Comparison of ENCODE assay signal across 8 cellular contexts in genomic region chr17:53032861-53033271, GRCh38.
A peak's percentile ranks its signal among the peaks of the same experiment; 100 is the strongest.
DNase-seq lines count a peak whose midpoint lies in the region; ATAC-seq, FAIRE-seq and TF ChIP-seq lines count a peak whose summit lies in the region.

No MANE protein-coding gene starts in this region.

- no peaks in the 10 kb centered on the region for H3K27me3 Mint-ChIP-seq in effector memory CD8-positive, alpha-beta T cell

- no peaks in the 10 kb centered on the region for H3K36me3 ChIP-seq in trophoblast cell (ENCODE audit: control insufficient read depth in 1 of 2, insufficient read depth in 2 of 2, low read length in 2 of 2)

- no peak for TF ChIP-seq POLR2A in H54 (IDR thresholded peaks at IDR 0.05; ENCODE audit: low read depth, low read length)

- H3K4me1 Mint-ChIP-seq in effector memory CD8-positive, alpha-beta T cell (ENCODE audit: low read depth in 2 of 2): no peaks in the 10 kb centered on the region

- no peaks in the 10 kb centered on the region for H3K27me3 ChIP-seq in trophoblast cell (ENCODE audit: insufficient read depth, low read length)

- H2BK5ac ChIP-seq in trophoblast cell (ENCODE audit: low read depth, low read length, poor library complexity): no peak overlapping the region

- no peak overlapping the region for H2BK120ac ChIP-seq in trophoblast cell (ENCODE audit: insufficient read depth, low read length, poor library complexity)

- peak overlapping the region; percentile 23 for H3K4me2 ChIP-seq in trophoblast cell (ENCODE audit: low read length)

- no peaks in the 10 kb centered on the region for H3K9me3 ChIP-seq in trophoblast cell (ENCODE audit: insufficient read depth, low read depth, low read length)

- no peaks in the 10 kb centered on the region for H3K79me2 ChIP-seq in trophoblast cell (ENCODE audit: control insufficient read depth, insufficient read depth, low read length, poor library complexity)

- no peak overlapping the region for H2AK5ac ChIP-seq in trophoblast cell (ENCODE audit: low read length)

- H4K12ac ChIP-seq in trophoblast cell (ENCODE audit: low read depth, low read length): no peak overlapping the region

- no peak overlapping the region for H3K27ac Mint-ChIP-seq in effector memory CD8-positive, alpha-beta T cell

- H3K27ac ChIP-seq in trophoblast cell (ENCODE audit: low read depth, low read length): no peak overlapping the region

- H3K4ac ChIP-seq in trophoblast cell (ENCODE audit: low read depth, low read length): no peak overlapping the region

- no peaks in the 10 kb centered on the region for H3K4me1 ChIP-seq in trophoblast cell (ENCODE audit: control insufficient read depth in 1 of 2, insufficient read depth in 2 of 2, low read length in 2 of 2)

- H3K23ac ChIP-seq in trophoblast cell (ENCODE audit: low read length): no peak overlapping the region

- no CpG with 5 or more reads among the region's 3 CpGs for WGBS in trophoblast cell (ENCODE audit: extremely low coverage, insufficient coverage, insufficient read length)

- DNase-seq in H54 (ENCODE audit: insufficient read length, low spot score) (no peak), NCI-H345 (lab: John Stamatoyannopoulos, UW) (peak; percentile 91), cerebellar cortex (ENCODE audit: low spot score) (peak; percentile 22), trophoblast cell (peak in 1 of 2 donors; percentile 17)
- DNase-seq in activated CD4-positive, alpha-beta T cell treated with anti-CD3 and anti-CD28 coated beads for 48 hours: no peak
- DNase-seq in effector memory CD8-positive, alpha-beta T cell: no peak

- no peak overlapping the region for H3K14ac ChIP-seq in trophoblast cell (ENCODE audit: low read length)

- H3K4me3 Mint-ChIP-seq in effector memory CD8-positive, alpha-beta T cell: no peak overlapping the region

- no peak overlapping the region for H3K18ac ChIP-seq in trophoblast cell (ENCODE audit: low read length)

- H3K4me3 ChIP-seq in trophoblast cell (ENCODE audit: low read depth, low read length): no peak overlapping the region

- H3K9me3 Mint-ChIP-seq in effector memory CD8-positive, alpha-beta T cell: peaks cover 10 to 21% of the 10 kb centered on the region in 2 donors

- ATAC-seq in HG03460 (IDR thresholded peaks at IDR 0.05; ENCODE audit: unreplicated experiment): no peak
- ATAC-seq in HG03521 (IDR thresholded peaks at IDR 0.05; ENCODE audit: unreplicated experiment): no peak
- no peak for ATAC-seq in effector memory CD8-positive, alpha-beta T cell (replicated peaks)

- no peaks in the 10 kb centered on the region for H3K79me1 ChIP-seq in trophoblast cell (ENCODE audit: low read length)

- no peak overlapping the region for H2BK12ac ChIP-seq in trophoblast cell (ENCODE audit: low read length)

- no peak overlapping the region for H4K8ac ChIP-seq in trophoblast cell (ENCODE audit: low read depth, low read length)

- H3K36me3 Mint-ChIP-seq in effector memory CD8-positive, alpha-beta T cell (ENCODE audit: insufficient read depth): no peaks in the 10 kb centered on the region

- peak; percentile 38 for FAIRE-seq in H54 (lab: Jason Lieb, UNC)

- no peak overlapping the region for H4K91ac ChIP-seq in trophoblast cell (ENCODE audit: low read depth, low read length)

- no peak overlapping the region for H2AFZ ChIP-seq in trophoblast cell (ENCODE audit: insufficient read depth, low read length, poor library complexity)

- H3K9ac ChIP-seq in trophoblast cell (ENCODE audit: low read length): no peak overlapping the region

Comparison
In these comparisons a context has a peak if more than half of its experiments do, and no peak if none do; other contexts are left out.
1. DNase-seq: peak in NCI-H345 (single experiment) and cerebellar cortex (single experiment); none in H54 (single experiment), activated CD4-positive, alpha-beta T cell treated with anti-CD3 and anti-CD28 coated beads for 48 hours (single experiment) and effector memory CD8-positive, alpha-beta T cell (0 of 3).